In the genomic region with DNA sequence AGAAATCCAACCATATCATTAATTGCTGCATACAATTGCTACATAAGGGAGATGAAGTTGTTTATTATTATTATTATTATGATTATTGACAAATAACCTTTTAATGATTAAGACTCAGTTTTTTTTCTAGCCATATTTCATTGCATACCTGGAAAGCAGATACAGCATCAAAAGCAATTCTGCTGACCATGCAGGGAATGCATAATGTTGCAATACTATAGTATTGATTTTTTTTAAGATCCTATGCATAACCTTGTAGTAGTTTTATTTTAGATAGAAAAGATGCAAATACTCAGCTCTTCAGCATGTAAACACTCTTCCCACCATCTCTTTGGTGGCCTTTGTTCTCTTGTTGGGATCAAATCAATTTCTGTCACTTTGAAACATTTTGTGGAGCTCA, we compare ENCODE assay signal across 1 cellular context.
TF ChIP-seq lines count a peak whose summit lies in the region.

No MANE protein-coding gene starts in this region.

TF ChIP-seq in HepG2, 621 proteins besides CTCF, POLR2A, EP300 and RAD21 (continued from another document):
- TF ChIP-seq, protein P1, sequence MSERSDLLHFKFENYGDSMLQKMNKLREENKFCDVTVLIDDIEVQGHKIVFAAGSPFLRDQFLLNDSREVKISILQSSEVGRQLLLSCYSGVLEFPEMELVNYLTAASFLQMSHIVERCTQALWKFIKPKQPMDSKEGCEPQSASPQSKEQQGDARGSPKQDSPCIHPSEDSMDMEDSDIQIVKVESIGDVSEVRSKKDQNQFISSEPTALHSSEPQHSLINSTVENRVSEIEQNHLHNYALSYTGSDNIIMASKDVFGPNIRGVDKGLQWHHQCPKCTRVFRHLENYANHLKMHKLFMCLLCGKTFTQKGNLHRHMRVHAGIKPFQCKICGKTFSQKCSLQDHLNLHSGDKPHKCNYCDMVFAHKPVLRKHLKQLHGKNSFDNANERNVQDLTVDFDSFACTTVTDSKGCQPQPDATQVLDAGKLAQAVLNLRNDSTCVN (CRISPR knock-in tag; IDR thresholded peaks at IDR 0.05; ENCODE audit: borderline replicate concordance): no peak
